In genomic region chr5:111537153-111538024, GRCh38 we compare ENCODE assay signal across 1 cellular context.
TF ChIP-seq lines count a peak whose summit lies in the region.

No MANE protein-coding gene starts in this region.

TF ChIP-seq in SK-N-SH treated with all-trans-retinoic acid at 6 μM for 48 hours, 23 proteins besides CTCF, POLR2A, EP300 and RAD21 (continued from another document):
- TF ChIP-seq, protein P1, sequence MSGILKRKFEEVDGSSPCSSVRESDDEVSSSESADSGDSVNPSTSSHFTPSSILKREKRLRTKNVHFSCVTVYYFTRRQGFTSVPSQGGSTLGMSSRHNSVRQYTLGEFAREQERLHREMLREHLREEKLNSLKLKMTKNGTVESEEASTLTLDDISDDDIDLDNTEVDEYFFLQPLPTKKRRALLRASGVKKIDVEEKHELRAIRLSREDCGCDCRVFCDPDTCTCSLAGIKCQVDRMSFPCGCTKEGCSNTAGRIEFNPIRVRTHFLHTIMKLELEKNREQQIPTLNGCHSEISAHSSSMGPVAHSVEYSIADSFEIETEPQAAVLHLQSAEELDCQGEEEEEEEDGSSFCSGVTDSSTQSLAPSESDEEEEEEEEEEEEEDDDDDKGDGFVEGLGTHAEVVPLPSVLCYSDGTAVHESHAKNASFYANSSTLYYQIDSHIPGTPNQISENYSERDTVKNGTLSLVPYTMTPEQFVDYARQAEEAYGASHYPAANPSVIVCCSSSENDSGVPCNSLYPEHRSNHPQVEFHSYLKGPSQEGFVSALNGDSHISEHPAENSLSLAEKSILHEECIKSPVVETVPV (CRISPR knock-in tag; IDR thresholded peaks at IDR 0.05) = no peak
- TF ChIP-seq PATZ1 (CRISPR knock-in tag; IDR thresholded peaks at IDR 0.05; ENCODE audit: borderline replicate concordance) (no peak), TOX (CRISPR knock-in tag; IDR thresholded peaks at IDR 0.05; ENCODE audit: borderline replicate concordance) (peak; percentile 82), ARNTL (CRISPR knock-in tag; IDR thresholded peaks at IDR 0.05; ENCODE audit: borderline replicate concordance, low read depth) (no peak), ISL1 (CRISPR knock-in tag; IDR thresholded peaks at IDR 0.05) (peak; percentile 79), ZNF565 (CRISPR knock-in tag; conservative IDR thresholded peaks at IDR 0.05; ENCODE audit: low read depth) (no peak), GLIS3 (CRISPR knock-in tag; IDR thresholded peaks at IDR 0.05) (no peak)
- TF ChIP-seq, protein P2, sequence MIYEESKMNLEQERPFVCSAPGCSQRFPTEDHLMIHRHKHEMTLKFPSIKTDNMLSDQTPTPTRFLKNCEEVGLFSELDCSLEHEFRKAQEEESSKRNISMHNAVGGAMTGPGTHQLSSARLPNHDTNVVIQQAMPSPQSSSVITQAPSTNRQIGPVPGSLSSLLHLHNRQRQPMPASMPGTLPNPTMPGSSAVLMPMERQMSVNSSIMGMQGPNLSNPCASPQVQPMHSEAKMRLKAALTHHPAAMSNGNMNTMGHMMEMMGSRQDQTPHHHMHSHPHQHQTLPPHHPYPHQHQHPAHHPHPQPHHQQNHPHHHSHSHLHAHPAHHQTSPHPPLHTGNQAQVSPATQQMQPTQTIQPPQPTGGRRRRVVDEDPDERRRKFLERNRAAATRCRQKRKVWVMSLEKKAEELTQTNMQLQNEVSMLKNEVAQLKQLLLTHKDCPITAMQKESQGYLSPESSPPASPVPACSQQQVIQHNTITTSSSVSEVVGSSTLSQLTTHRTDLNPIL (CRISPR knock-in tag; IDR thresholded peaks at IDR 0.05; ENCODE audit: low read depth) = 0 out of 2 replicates have a peak, but pooled peaks have one; percentile 29
